Comparison of ENCODE assay signal across 34 cellular contexts in the genomic region with DNA sequence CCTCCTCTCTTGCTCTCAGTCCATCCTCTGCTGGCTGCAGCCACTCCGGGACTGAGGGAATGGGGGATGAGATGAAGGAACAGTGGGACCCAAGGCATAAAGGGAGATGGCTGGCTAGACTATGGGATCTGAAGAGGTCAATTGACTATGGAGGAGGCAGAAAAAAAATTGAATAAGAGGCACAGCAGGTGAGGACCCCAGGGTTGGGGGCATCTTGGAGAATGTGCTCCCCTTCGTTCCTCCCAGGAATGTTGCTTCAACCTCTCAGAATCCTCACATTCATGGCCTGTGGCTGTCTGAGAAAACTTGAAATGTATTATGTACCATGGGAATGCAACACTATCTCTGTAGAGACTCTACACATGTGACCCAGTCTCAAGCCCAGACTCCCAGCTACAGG.
"Had no signal": no experiment of that assay in that cellular context is flagged by ENCODE, and none has a peak within 500 bp of the region (broad histone marks: within the 10 kb centered on the region; RNA-seq: fewer than 3 reads in every experiment).

No MANE protein-coding gene starts in this region.

- DNase-seq: Karpas-422, Kasumi-1, MG63, MM.1S, MV-4-11, NCI-H1048, NCI-H1092, NCI-H1092 treated with DMSO at 0.1 percent for 48 hours, NCI-H1105, NCI-H1105 treated with DMSO at 0.1 percent for 48 hours, NCI-H1417, NCI-H1417 treated with DMSO at 0.1 percent for 48 hours, NCI-H1436, NCI-H1436 treated with DMSO at 0.1 percent for 48 hours, NCI-H146, NCI-H1694, NCI-H1694 treated with DMSO at 0.1 percent for 48 hours, NCI-H187, NCI-H187 treated with DMSO at 0.1 percent for 48 hours, NCI-H1930, NCI-H2029, NCI-H2029 treated with DMSO at 0.1 percent for 48 hours, NCI-H2081, NCI-H2081 treated with DMSO at 0.1 percent for 48 hours, NCI-H2107, NCI-H2171, NCI-H2171 treated with DMSO at 0.1 percent for 48 hours, NCI-H2227 treated with DMSO at 0.1 percent for 48 hours, NCI-H226, NCI-H345, NCI-H446, NCI-H446 treated with DMSO at 0.1 percent for 48 hours, NCI-H510A, NCI-H510A treated with DMSO at 0.1 percent for 48 hours had no signal

- H3K9me3 ChIP-seq: MG63 had no signal

- H3K36me3 ChIP-seq: MG63 had no signal

- H3K27me3 ChIP-seq: MG63 had no signal

- H3K4me3 ChIP-seq: MG63 had no signal
